Comparison of ENCODE assay signal across 1 cellular context in genomic region chr7:148940702-148941597, GRCh38.
A peak's percentile ranks its signal among the peaks of the same experiment; 100 is the strongest.
TF ChIP-seq lines count a peak whose summit lies in the region.

No MANE protein-coding gene starts in this region.

TF ChIP-seq in GM12878, 131 proteins besides CTCF, POLR2A, EP300 and RAD21 (continued from another document):
- TF ChIP-seq ZBTB4 (CRISPR knock-in tag; IDR thresholded peaks at IDR 0.05) (no peak), CHD4 (IDR thresholded peaks at IDR 0.05) (no peak), CBX5 (IDR thresholded peaks at IDR 0.05; ENCODE audit: low read depth) (peak; percentile 12; the same call in 1 of the 2 replicates), BCL11A (IDR thresholded peaks at IDR 0.05; ENCODE audit: low read depth, low read length) (no peak), YY1 (IDR thresholded peaks at IDR 0.05; ENCODE audit: low read depth, low read length) (0 out of 2 replicates have a peak, but pooled peaks have one; percentile 7), BHLHE40 (IDR thresholded peaks at IDR 0.05; ENCODE audit: borderline replicate concordance in 1 of 2, low read depth in 2 of 2, low read length in 1 of 2) (peak; percentile 46 to 87; a peak in 3 of 4 replicates), JUNB (IDR thresholded peaks at IDR 0.05) (no peak), SP1 (IDR thresholded peaks at IDR 0.05; ENCODE audit: low read depth, low read length) (no peak), TAF1 (IDR thresholded peaks at IDR 0.05; ENCODE audit: borderline replicate concordance, low read depth, low read length) (peak; percentile 74; the same call in 1 of the 2 replicates), ASH2L (IDR thresholded peaks at IDR 0.05; ENCODE audit: borderline replicate concordance, low read depth) (peak; percentile 100), TCF7 (IDR thresholded peaks at IDR 0.05; ENCODE audit: borderline replicate concordance) (no peak), ZNF384 (IDR thresholded peaks at IDR 0.05; ENCODE audit: borderline replicate concordance, low read depth, low read length) (no peak), IKZF2 (IDR thresholded peaks at IDR 0.05) (peak in 1 of 2 experiments; percentile 34; a peak in 1 of 4 replicates), PAX8 (IDR thresholded peaks at IDR 0.05) (no peak), FOS (IDR thresholded peaks at IDR 0.05; ENCODE audit: borderline replicate concordance, extremely low read depth, insufficient read length) (no peak), STAT3 (IDR thresholded peaks at IDR 0.05; ENCODE audit: low read depth, low read length) (no peak), BMI1 (IDR thresholded peaks at IDR 0.05; ENCODE audit: borderline replicate concordance) (0 out of 2 replicates have a peak, but pooled peaks have one; percentile 38), RELB (IDR thresholded peaks at IDR 0.05; ENCODE audit: low read depth) (peak; percentile 28; the same call in 1 of the 2 replicates), RAD51 (IDR thresholded peaks at IDR 0.05) (peak; percentile 85), HCFC1 (IDR thresholded peaks at IDR 0.05; ENCODE audit: low read length) (no peak), RELA (IDR thresholded peaks at IDR 0.05; ENCODE audit: borderline replicate concordance, partially characterized antibody) (peak; percentile 37), YBX1 (IDR thresholded peaks at IDR 0.05) (no peak), DPF2 (IDR thresholded peaks at IDR 0.05) (0 out of 2 replicates have a peak, but pooled peaks have one; percentile 28), NFIC (IDR thresholded peaks at IDR 0.05; ENCODE audit: low read depth, low read length) (peak; percentile 42; the same call in 1 of the 2 replicates), PAX5 (IDR thresholded peaks at IDR 0.05; ENCODE audit: borderline replicate concordance, low read depth, low read length) (peak; percentile 32; the same call in 1 of the 2 replicates), RFX5 (IDR thresholded peaks at IDR 0.05; ENCODE audit: low read depth, low read length) (no peak), SREBF2 (IDR thresholded peaks at IDR 0.05; ENCODE audit: low read length) (peak; percentile 98), ZZZ3 (IDR thresholded peaks at IDR 0.05; ENCODE audit: control insufficient read depth, insufficient read length, low read depth) (no peak), ZNF274 (IDR thresholded peaks at IDR 0.05; ENCODE audit: insufficient read depth, insufficient read length) (no peak), WRNIP1 (IDR thresholded peaks at IDR 0.05; ENCODE audit: borderline replicate concordance, low read depth, low read length) (no peak), SMAD1 (IDR thresholded peaks at IDR 0.05; ENCODE audit: low read depth, partially characterized antibody) (no peak), MLLT1 (IDR thresholded peaks at IDR 0.05) (peak; percentile 55), USF1 (IDR thresholded peaks at IDR 0.05; ENCODE audit: borderline replicate concordance, extremely low read length, insufficient read depth, low read depth, low read length) (peak; percentile 73), NR2F1 (conservative IDR thresholded peaks at IDR 0.05) (peak; percentile 46; the same call in 1 of the 2 replicates), LARP7 (IDR thresholded peaks at IDR 0.05) (peak; percentile 45; the same call in 1 of the 2 replicates), SRF (IDR thresholded peaks at IDR 0.05; ENCODE audit: low read depth in 2 of 2, low read length in 2 of 2) (no peak), FOXK2 (IDR thresholded peaks at IDR 0.05) (no peak), KDM1A (IDR thresholded peaks at IDR 0.05; ENCODE audit: borderline replicate concordance) (no peak), ESRRA (IDR thresholded peaks at IDR 0.05; ENCODE audit: low read length) (0 out of 2 replicates have a peak, but pooled peaks have one; percentile 38)
TF ChIP-seq in GM12878: peak in this region for 58.
